ENCODE assay signal across 25 cellular contexts in genomic region chr21:43320526-43320925, GRCh38.
"Had no signal": no experiment of that assay in that cellular context is flagged by ENCODE, and none has a peak within 500 bp of the region (broad histone marks: within the 10 kb centered on the region; RNA-seq: fewer than 3 reads in every experiment).

No MANE protein-coding gene starts in this region.

- H3K4me1 ChIP-seq: colonic mucosa, transverse colon had no signal

- H3K4me3 Mint-ChIP-seq: activated B cell treated with CpG ODN at 0.5 μM for 24 hours; activated naive CD4-positive, alpha-beta T cell treated with anti-CD3 and anti-CD28 coated beads, Interleukin-2, amount 10 ng/mL, durations not matched to agents 7 days and 5 days; activated naive CD8-positive, alpha-beta T cell treated with anti-CD3 and anti-CD28 coated beads, Interleukin-2, amount 50 U/mL, for 24 hours; mesothelial cell of epicardium; nephron; stimulated activated naive CD8-positive, alpha-beta T cell treated with anti-CD3 and anti-CD28 coated beads, Interleukin-15, amount 100 ng/mL, for 72 hours; T-helper 2 cell treated with Interferon-gamma antibody and Interleukin-4, amounts not matched to agents 5 μg/mL and 100 μg/mL, for 36 hours had no signal

- ATAC-seq: activated naive CD8-positive, alpha-beta T cell treated with anti-CD3 and anti-CD28 coated beads, Interleukin-2, amount 50 U/mL, for 24 hours had no signal

- DNase-seq: activated B cell treated with CpG ODN at 0.5 μM for 24 hours; activated CD4-positive, alpha-beta T cell treated with anti-CD3 and anti-CD28 coated beads for 4 hours; activated CD8-positive, alpha-beta memory T cell treated with anti-CD3 and anti-CD28 coated beads for 24 hours; activated CD8-positive, alpha-beta memory T cell treated with anti-CD3 and anti-CD28 coated beads, Interleukin-2, amount 50 U/mL, for 48 hours; activated effector memory CD4-positive, alpha-beta T cell treated with Interleukin-2 at 50 U/mL for 16 hours; activated naive CD4-positive, alpha-beta T cell treated with anti-CD3 and anti-CD28 coated beads, Interleukin-2, amount 10 ng/mL, durations not matched to agents 7 days and 5 days; activated naive CD8-positive, alpha-beta T cell treated with anti-CD3 and anti-CD28 coated beads, Interleukin-2, amount 50 U/mL, for 24 hours; activated T-cell treated with anti-CD3 and anti-CD28 coated beads, Interleukin-2, amount 50 U/mL, for 48 hours; anterior cingulate cortex; brain microvascular endothelial cell; central memory CD4-positive, alpha-beta T cell; colonic mucosa; effector CD4-positive, alpha-beta T cell; hypothalamus; stimulated activated CD4-positive, alpha-beta T cell treated with anti-CD3 and anti-CD28 coated beads, Interleukin-2, amount 100 ng/mL, for 48 hours; stimulated activated naive CD8-positive, alpha-beta T cell treated with anti-CD3 and anti-CD28 coated beads, Interleukin-15, amount 100 ng/mL, for 72 hours; transverse colon had no signal

- H3K4me3 ChIP-seq: colonic mucosa, esophagus muscularis mucosa, lung, suprapubic skin, transverse colon, vagina had no signal

- H3K9me3 ChIP-seq: colonic mucosa, suprapubic skin, transverse colon, vagina had no signal

- H3K36me3 Mint-ChIP-seq: activated naive CD4-positive, alpha-beta T cell treated with anti-CD3 and anti-CD28 coated beads, Interleukin-2, amount 10 ng/mL, durations not matched to agents 7 days and 5 days; mesothelial cell of epicardium had no signal

- H3K27ac Mint-ChIP-seq: activated B cell treated with CpG ODN at 0.5 μM for 24 hours; activated naive CD4-positive, alpha-beta T cell treated with anti-CD3 and anti-CD28 coated beads, Interleukin-2, amount 10 ng/mL, durations not matched to agents 7 days and 5 days; activated naive CD8-positive, alpha-beta T cell treated with anti-CD3 and anti-CD28 coated beads, Interleukin-2, amount 50 U/mL, for 24 hours; progenitor cell of endocrine pancreas; T-helper 2 cell treated with Interferon-gamma antibody and Interleukin-4, amounts not matched to agents 5 μg/mL and 100 μg/mL, for 36 hours had no signal

- H3K27ac ChIP-seq: colonic mucosa, esophagus muscularis mucosa, suprapubic skin, transverse colon, vagina had no signal

- H3K9me3 Mint-ChIP-seq: activated B cell treated with CpG ODN at 0.5 μM for 24 hours; activated naive CD8-positive, alpha-beta T cell treated with anti-CD3 and anti-CD28 coated beads, Interleukin-2, amount 50 U/mL, for 24 hours; stimulated activated naive CD8-positive, alpha-beta T cell treated with anti-CD3 and anti-CD28 coated beads, Interleukin-15, amount 100 ng/mL, for 72 hours; T-helper 2 cell treated with Interferon-gamma antibody and Interleukin-4, amounts not matched to agents 5 μg/mL and 100 μg/mL, for 36 hours had no signal

- H3K36me3 ChIP-seq: brain microvascular endothelial cell, colonic mucosa, esophagus muscularis mucosa, suprapubic skin, transverse colon, vagina had no signal

- H3K27me3 ChIP-seq: brain microvascular endothelial cell, colonic mucosa, transverse colon, vagina had no signal
